Comparison of ENCODE assay signal across 1 cellular context in genomic region chr5:159106569-159107282, GRCh38.
TF ChIP-seq lines count a peak whose summit lies in the region.

No MANE protein-coding gene starts in this region.

TF ChIP-seq in GM12878, 131 proteins besides CTCF, POLR2A, EP300 and RAD21 (continued from another document and continues in another):
- TF ChIP-seq BCL11A (IDR thresholded peaks at IDR 0.05; ENCODE audit: low read depth, low read length) (no peak), RELB (IDR thresholded peaks at IDR 0.05; ENCODE audit: low read depth) (no peak), SIX5 (IDR thresholded peaks at IDR 0.05; ENCODE audit: low read depth, low read length, severe bottlenecking) (no peak), CHD4 (IDR thresholded peaks at IDR 0.05) (no peak), BHLHE40 (IDR thresholded peaks at IDR 0.05; ENCODE audit: borderline replicate concordance in 1 of 2, low read depth in 2 of 2, low read length in 1 of 2) (0 out of 4 replicates have a peak, but pooled peaks of 1 of the 2 experiments have one; percentile 0), IRF5 (IDR thresholded peaks at IDR 0.05; ENCODE audit: borderline replicate concordance) (no peak), SMC3 (IDR thresholded peaks at IDR 0.05; ENCODE audit: borderline replicate concordance, low read length) (peak; percentile 94), SIN3A (IDR thresholded peaks at IDR 0.05; ENCODE audit: low read depth, low read length) (no peak), CBFB (IDR thresholded peaks at IDR 0.05; ENCODE audit: low read depth) (no peak), IRF4 (IDR thresholded peaks at IDR 0.05; ENCODE audit: low read depth, low read length) (peak; percentile 78), SREBF1 (IDR thresholded peaks at IDR 0.05; ENCODE audit: low read length) (no peak), LARP7 (IDR thresholded peaks at IDR 0.05) (peak; percentile 61; the same call in 1 of the 2 replicates), ZNF207 (IDR thresholded peaks at IDR 0.05; ENCODE audit: borderline replicate concordance) (no peak), RCOR1 (conservative IDR thresholded peaks at IDR 0.05; ENCODE audit: low read depth, low read length) (no peak), RAD51 (IDR thresholded peaks at IDR 0.05) (no peak), ZBED1 (IDR thresholded peaks at IDR 0.05; ENCODE audit: borderline replicate concordance) (no peak), SMARCA5 (IDR thresholded peaks at IDR 0.05) (0 out of 2 replicates have a peak, but pooled peaks have one; percentile 68), RFX5 (IDR thresholded peaks at IDR 0.05; ENCODE audit: low read depth, low read length) (no peak), ATF2 (IDR thresholded peaks at IDR 0.05; ENCODE audit: low read length) (no peak), IKZF1 (conservative IDR thresholded peaks at IDR 0.05) (peak; percentile 70), ATF7 (IDR thresholded peaks at IDR 0.05; ENCODE audit: low read depth) (0 out of 2 replicates have a peak, but pooled peaks have one; percentile 13), DPF2 (IDR thresholded peaks at IDR 0.05) (0 out of 2 replicates have a peak, but pooled peaks have one; percentile 43), NBN (IDR thresholded peaks at IDR 0.05) (0 out of 2 replicates have a peak, but pooled peaks have one; percentile 51), ZNF687 (IDR thresholded peaks at IDR 0.05) (no peak), HDGF (IDR thresholded peaks at IDR 0.05) (peak; percentile 54; the same call in 1 of the 2 replicates), RB1 (IDR thresholded peaks at IDR 0.05; ENCODE audit: borderline replicate concordance) (peak; percentile 67; the same call in 1 of the 2 replicates), GABPA (IDR thresholded peaks at IDR 0.05; ENCODE audit: low read depth) (no peak), RUNX3 (IDR thresholded peaks at IDR 0.05; ENCODE audit: low read length) (peak; percentile 3), HDAC6 (IDR thresholded peaks at IDR 0.05; ENCODE audit: unreplicated experiment) (no peak), CBX3 (IDR thresholded peaks at IDR 0.05; ENCODE audit: borderline replicate concordance, low read depth) (no peak), NR2F1 (conservative IDR thresholded peaks at IDR 0.05) (peak; percentile 54), MEF2B (IDR thresholded peaks at IDR 0.05; ENCODE audit: partially characterized antibody, poor library complexity, severe bottlenecking) (peak; percentile 28), SMAD5 (IDR thresholded peaks at IDR 0.05; ENCODE audit: low read depth) (no peak), PBX3 (IDR thresholded peaks at IDR 0.05; ENCODE audit: insufficient replicate concordance, low read depth, low read length) (no peak), JUNB (IDR thresholded peaks at IDR 0.05) (no peak), TCF7 (IDR thresholded peaks at IDR 0.05; ENCODE audit: borderline replicate concordance) (no peak), SMAD1 (IDR thresholded peaks at IDR 0.05; ENCODE audit: low read depth, partially characterized antibody) (no peak), MYC (IDR thresholded peaks at IDR 0.05; ENCODE audit: insufficient read depth, insufficient read length, insufficient replicate concordance, low read length, severe bottlenecking) (peak; percentile 9), TBL1XR1 (IDR thresholded peaks at IDR 0.05; ENCODE audit: low read depth, low read length) (no peak), NKRF (conservative IDR thresholded peaks at IDR 0.05) (0 out of 2 replicates have a peak, but pooled peaks have one; percentile 50), TCF12 (IDR thresholded peaks at IDR 0.05; ENCODE audit: low read depth, low read length) (0 out of 2 replicates have a peak, but pooled peaks have one; percentile 18), NFIC (IDR thresholded peaks at IDR 0.05; ENCODE audit: low read depth, low read length) (no peak), PML (IDR thresholded peaks at IDR 0.05; ENCODE audit: low read length) (no peak), MTA2 (IDR thresholded peaks at IDR 0.05; ENCODE audit: low read depth) (0 out of 2 replicates have a peak, but pooled peaks have one; percentile 21), POU2F2 (IDR thresholded peaks at IDR 0.05; ENCODE audit: borderline replicate concordance, low read depth, low read length) (peak; percentile 55; the same call in 1 of the 3 replicates)
- TF ChIP-seq, protein P1, sequence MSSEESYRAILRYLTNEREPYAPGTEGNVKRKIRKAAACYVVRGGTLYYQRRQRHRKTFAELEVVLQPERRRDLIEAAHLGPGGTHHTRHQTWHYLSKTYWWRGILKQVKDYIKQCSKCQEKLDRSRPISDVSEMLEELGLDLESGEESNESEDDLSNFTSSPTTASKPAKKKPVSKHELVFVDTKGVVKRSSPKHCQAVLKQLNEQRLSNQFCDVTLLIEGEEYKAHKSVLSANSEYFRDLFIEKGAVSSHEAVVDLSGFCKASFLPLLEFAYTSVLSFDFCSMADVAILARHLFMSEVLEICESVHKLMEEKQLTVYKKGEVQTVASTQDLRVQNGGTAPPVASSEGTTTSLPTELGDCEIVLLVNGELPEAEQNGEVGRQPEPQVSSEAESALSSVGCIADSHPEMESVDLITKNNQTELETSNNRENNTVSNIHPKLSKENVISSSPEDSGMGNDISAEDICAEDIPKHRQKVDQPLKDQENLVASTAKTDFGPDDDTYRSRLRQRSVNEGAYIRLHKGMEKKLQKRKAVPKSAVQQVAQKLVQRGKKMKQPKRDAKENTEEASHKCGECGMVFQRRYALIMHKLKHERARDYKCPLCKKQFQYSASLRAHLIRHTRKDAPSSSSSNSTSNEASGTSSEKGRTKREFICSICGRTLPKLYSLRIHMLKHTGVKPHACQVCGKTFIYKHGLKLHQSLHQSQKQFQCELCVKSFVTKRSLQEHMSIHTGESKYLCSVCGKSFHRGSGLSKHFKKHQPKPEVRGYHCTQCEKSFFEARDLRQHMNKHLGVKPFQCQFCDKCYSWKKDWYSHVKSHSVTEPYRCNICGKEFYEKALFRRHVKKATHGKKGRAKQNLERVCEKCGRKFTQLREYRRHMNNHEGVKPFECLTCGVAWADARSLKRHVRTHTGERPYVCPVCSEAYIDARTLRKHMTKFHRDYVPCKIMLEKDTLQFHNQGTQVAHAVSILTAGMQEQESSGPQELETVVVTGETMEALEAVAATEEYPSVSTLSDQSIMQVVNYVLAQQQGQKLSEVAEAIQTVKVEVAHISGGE (CRISPR knock-in tag; IDR thresholded peaks at IDR 0.05), result no peak
- TF ChIP-seq, protein P2, sequence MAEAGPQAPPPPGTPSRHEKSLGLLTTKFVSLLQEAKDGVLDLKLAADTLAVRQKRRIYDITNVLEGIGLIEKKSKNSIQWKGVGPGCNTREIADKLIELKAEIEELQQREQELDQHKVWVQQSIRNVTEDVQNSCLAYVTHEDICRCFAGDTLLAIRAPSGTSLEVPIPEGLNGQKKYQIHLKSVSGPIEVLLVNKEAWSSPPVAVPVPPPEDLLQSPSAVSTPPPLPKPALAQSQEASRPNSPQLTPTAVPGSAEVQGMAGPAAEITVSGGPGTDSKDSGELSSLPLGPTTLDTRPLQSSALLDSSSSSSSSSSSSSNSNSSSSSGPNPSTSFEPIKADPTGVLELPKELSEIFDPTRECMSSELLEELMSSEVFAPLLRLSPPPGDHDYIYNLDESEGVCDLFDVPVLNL (IDR thresholded peaks at IDR 0.05; ENCODE audit: low read depth, low read length), result no peak
- TF ChIP-seq, protein P3, sequence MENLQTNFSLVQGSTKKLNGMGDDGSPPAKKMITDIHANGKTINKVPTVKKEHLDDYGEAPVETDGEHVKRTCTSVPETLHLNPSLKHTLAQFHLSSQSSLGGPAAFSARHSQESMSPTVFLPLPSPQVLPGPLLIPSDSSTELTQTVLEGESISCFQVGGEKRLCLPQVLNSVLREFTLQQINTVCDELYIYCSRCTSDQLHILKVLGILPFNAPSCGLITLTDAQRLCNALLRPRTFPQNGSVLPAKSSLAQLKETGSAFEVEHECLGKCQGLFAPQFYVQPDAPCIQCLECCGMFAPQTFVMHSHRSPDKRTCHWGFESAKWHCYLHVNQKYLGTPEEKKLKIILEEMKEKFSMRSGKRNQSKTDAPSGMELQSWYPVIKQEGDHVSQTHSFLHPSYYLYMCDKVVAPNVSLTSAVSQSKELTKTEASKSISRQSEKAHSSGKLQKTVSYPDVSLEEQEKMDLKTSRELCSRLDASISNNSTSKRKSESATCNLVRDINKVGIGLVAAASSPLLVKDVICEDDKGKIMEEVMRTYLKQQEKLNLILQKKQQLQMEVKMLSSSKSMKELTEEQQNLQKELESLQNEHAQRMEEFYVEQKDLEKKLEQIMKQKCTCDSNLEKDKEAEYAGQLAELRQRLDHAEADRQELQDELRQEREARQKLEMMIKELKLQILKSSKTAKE (IDR thresholded peaks at IDR 0.05; ENCODE audit: low read depth, poor library complexity, severe bottlenecking), result peak; percentile 44
